Comparison of ENCODE assay signal across 7 cellular contexts in the genomic region with DNA sequence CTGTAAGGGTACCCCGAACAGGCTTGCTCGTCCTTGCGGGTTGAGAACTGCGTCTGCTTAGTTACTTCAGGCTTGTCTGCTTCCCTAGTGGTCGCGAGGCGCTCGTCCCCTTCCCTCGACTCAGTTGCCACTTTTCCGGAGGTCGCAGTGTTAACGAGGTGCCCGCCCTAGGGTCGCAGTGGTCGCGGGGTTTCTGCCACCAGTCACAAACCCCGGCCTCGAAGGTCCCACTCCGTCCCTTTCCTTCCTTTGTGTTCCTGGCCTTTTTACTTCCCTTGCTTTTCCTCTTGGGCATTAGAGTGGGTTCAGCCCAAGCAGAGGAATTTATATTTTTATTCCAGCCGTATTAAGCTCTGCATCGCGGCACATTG. TPM values are rescaled to one million over a fixed set of nuclear protein-coding genes. Genes with fewer than 3 reads are reported as not detected.
DNase-seq lines count a peak whose midpoint lies in the region; ATAC-seq and TF ChIP-seq lines count a peak whose summit lies in the region.

No MANE protein-coding gene starts in this region.

- peaks cover 24% of the 10 kb centered on the region for H3K36me3 Mint-ChIP-seq in GM23338 (ENCODE audit: low read depth)

- 0 to 1% (median 0%) methylated on average over 19 to 22 of the region's 22 CpGs for WGBS in stomach, 5 donors

- peaks cover 48% of the 10 kb centered on the region for H3K79me2 ChIP-seq in GM23338 (replicated peaks; ENCODE audit: insufficient read depth)

- no peak for DNase-seq in GM23338 (ENCODE audit: low spot score)
- DNase-seq in right atrium auricular region (ENCODE audit: low spot score) = no peak
- no peak for DNase-seq in stomach
- no peak for DNase-seq in mesenteric fat pad (ENCODE audit: low spot score)
- no peak for DNase-seq in ureter (ENCODE audit: low spot score)

- peaks cover 14% of the 10 kb centered on the region for H3K4me1 ChIP-seq in GM23338 (ENCODE audit: insufficient read depth)
- peaks cover 0 to 20% of the 10 kb centered on the region in 2 donors for H3K4me1 ChIP-seq in right atrium auricular region
- H3K4me1 ChIP-seq in stomach = peaks cover 14 to 33% (median 32%) of the 10 kb centered on the region in 4 donors

- H4K20me1 ChIP-seq in GM23338 (replicated peaks; ENCODE audit: insufficient read depth) = peaks cover 18% of the 10 kb centered on the region

- peak overlapping the region; percentile 88 for H2AFZ ChIP-seq in GM23338

- peaks cover 15% of the 10 kb centered on the region for H3K36me3 ChIP-seq in GM23338 (ENCODE audit: insufficient read depth)
- H3K36me3 ChIP-seq in right atrium auricular region = peaks cover 5% of the 10 kb centered on the region
- H3K36me3 ChIP-seq in stomach = peaks cover 9 to 25% (median 21%) of the 10 kb centered on the region in 4 donors

- H3K9me2 ChIP-seq in GM23338 (ENCODE audit: insufficient read depth) = no peaks in the 10 kb centered on the region

- peak overlapping the region; percentile 94 for H3K4me3 Mint-ChIP-seq in GM23338

- peak overlapping the region; percentile 100 for H3K27ac Mint-ChIP-seq in GM23338

- intact Hi-C loops in stomach (cut with DNase I; ENCODE audit: low total_unique reads) = no loop called here

- peak overlapping the region; percentile 100 for H3K4me2 ChIP-seq in GM23338

- no peak for TF ChIP-seq POLR2A in stomach (IDR thresholded peaks at IDR 0.05)

- TF ChIP-seq EP300 in stomach (IDR thresholded peaks at IDR 0.05) = no peak

- H3K27me3 Mint-ChIP-seq in GM23338 (ENCODE audit: insufficient read depth, low read depth, poor library complexity) = peaks cover 4% of the 10 kb centered on the region

- peaks cover 5% of the 10 kb centered on the region; the same call in 2 of the 3 replicates for H3K4me1 Mint-ChIP-seq in GM23338

- ATAC-seq in GM23338 (peak; percentile 23), GM21786 (IDR thresholded peaks at IDR 0.05; ENCODE audit: unreplicated experiment) (no peak)

- H3K9me3 ChIP-seq in right atrium auricular region (no peaks in the 10 kb centered on the region), stomach (no peaks in the 10 kb centered on the region)

- TF ChIP-seq CTCF in GM23338 (conservative IDR thresholded peaks at IDR 0.05; ENCODE audit: low read depth in 2 of 2) = no peak
- TF ChIP-seq CTCF in VCaP (conservative IDR thresholded peaks at IDR 0.05) = no peak
- TF ChIP-seq CTCF in right atrium auricular region (IDR thresholded peaks at IDR 0.05) = no peak
- no peak for TF ChIP-seq CTCF in stomach (IDR thresholded peaks at IDR 0.05)

- peaks cover 22% of the 10 kb centered on the region for H3F3A ChIP-seq in GM23338 (replicated peaks; ENCODE audit: low read depth)

- H3K9me3 Mint-ChIP-seq in GM23338 = no peaks in the 10 kb centered on the region; the same call in 2 of the 3 replicates

- no peaks in the 10 kb centered on the region for H3K27me3 ChIP-seq in GM23338 (ENCODE audit: insufficient read depth)
- no peaks in the 10 kb centered on the region for H3K27me3 ChIP-seq in right atrium auricular region
- no peaks in the 10 kb centered on the region for H3K27me3 ChIP-seq in stomach

- H3K27ac ChIP-seq in GM23338 (ENCODE audit: low read depth) = peak overlapping the region; percentile 100
- peak overlapping the region; percentile 99 for H3K27ac ChIP-seq in VCaP
- H3K27ac ChIP-seq in right atrium auricular region = peak overlapping the region; percentile 88 to 96
- peak overlapping the region; percentile 89 to 98 (median 92) for H3K27ac ChIP-seq in stomach

- H3K4me3 ChIP-seq in GM23338 = peak overlapping the region; percentile 97
- H3K4me3 ChIP-seq in right atrium auricular region = peak overlapping the region; percentile 91 to 96
- peak overlapping the region; percentile 85 to 96 (median 88) for H3K4me3 ChIP-seq in stomach

TF ChIP-seq in GM23338, 12 proteins besides CTCF, POLR2A, EP300 and RAD21 (continues in another document):
- TF ChIP-seq POLR2AphosphoS5 (IDR thresholded peaks at IDR 0.05; ENCODE audit: low read depth) (no peak), EZH2phosphoT487 (IDR thresholded peaks at IDR 0.05; ENCODE audit: unreplicated experiment) (no peak), ZNF114 (CRISPR knock-in tag; IDR thresholded peaks at IDR 0.05) (no peak)
- TF ChIP-seq, protein P1, sequence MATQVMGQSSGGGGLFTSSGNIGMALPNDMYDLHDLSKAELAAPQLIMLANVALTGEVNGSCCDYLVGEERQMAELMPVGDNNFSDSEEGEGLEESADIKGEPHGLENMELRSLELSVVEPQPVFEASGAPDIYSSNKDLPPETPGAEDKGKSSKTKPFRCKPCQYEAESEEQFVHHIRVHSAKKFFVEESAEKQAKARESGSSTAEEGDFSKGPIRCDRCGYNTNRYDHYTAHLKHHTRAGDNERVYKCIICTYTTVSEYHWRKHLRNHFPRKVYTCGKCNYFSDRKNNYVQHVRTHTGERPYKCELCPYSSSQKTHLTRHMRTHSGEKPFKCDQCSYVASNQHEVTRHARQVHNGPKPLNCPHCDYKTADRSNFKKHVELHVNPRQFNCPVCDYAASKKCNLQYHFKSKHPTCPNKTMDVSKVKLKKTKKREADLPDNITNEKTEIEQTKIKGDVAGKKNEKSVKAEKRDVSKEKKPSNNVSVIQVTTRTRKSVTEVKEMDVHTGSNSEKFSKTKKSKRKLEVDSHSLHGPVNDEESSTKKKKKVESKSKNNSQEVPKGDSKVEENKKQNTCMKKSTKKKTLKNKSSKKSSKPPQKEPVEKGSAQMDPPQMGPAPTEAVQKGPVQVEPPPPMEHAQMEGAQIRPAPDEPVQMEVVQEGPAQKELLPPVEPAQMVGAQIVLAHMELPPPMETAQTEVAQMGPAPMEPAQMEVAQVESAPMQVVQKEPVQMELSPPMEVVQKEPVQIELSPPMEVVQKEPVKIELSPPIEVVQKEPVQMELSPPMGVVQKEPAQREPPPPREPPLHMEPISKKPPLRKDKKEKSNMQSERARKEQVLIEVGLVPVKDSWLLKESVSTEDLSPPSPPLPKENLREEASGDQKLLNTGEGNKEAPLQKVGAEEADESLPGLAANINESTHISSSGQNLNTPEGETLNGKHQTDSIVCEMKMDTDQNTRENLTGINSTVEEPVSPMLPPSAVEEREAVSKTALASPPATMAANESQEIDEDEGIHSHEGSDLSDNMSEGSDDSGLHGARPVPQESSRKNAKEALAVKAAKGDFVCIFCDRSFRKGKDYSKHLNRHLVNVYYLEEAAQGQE (IDR thresholded peaks at IDR 0.05; ENCODE audit: unreplicated experiment) = no peak

RNA-seq across cellular contexts. Expression of gene NUP85, which starts 0.3 kb away (rescaled TPM):
- total RNA-seq in GM23338 (2014; rRNA removed; shearing (Covaris generic)) = 57.2 and 59.4 TPM in 2 replicates
- polyA plus RNA-seq in GM23338 (2016; fragmentation: Nextera tagmentation; extraction: Ambion mirVana) (114 and 116 TPM in 2 replicates), stomach (10 to 100 TPM; 21.5 to 52.1 (median 37.3) TPM)
- total RNA-seq in right atrium auricular region (10 to 100 TPM; 10.3 to 14.3 TPM), stomach (100 to 1,000 TPM in 1 of 5 donors, 10 to 100 TPM in 4; 20.3 to 220 (median 29.2) TPM), mesenteric fat pad (60.2 TPM), ureter (88.6 TPM)

RNA-seq across cellular contexts. Expression of gene SUMO2, which starts 23.0 kb away (rescaled TPM):
- 133 and 139 TPM in 2 replicates for total RNA-seq in GM23338 (2014; rRNA removed; shearing (Covaris generic))
- 784 and 890 TPM in 2 replicates for polyA plus RNA-seq in GM23338 (2016; fragmentation: Nextera tagmentation; extraction: Ambion mirVana)
- total RNA-seq in right atrium auricular region = 10 to 100 TPM; 45.7 to 58.1 TPM
- total RNA-seq in stomach = 10 to 100 TPM; 10.7 to 88.1 (median 53.6) TPM
- polyA plus RNA-seq in stomach = 100 to 1,000 TPM in 2 of 3 donors, 10 to 100 TPM in 1; 66.0 to 141 (median 130) TPM
- total RNA-seq in mesenteric fat pad = 265 TPM
- total RNA-seq in ureter = 326 TPM

RNA-seq across cellular contexts. Expression of gene JPT1, which starts 51.5 kb away (rescaled TPM):
- 249 and 278 TPM in 2 replicates for total RNA-seq in GM23338 (2014; rRNA removed; shearing (Covaris generic))
- 903 and 929 TPM in 2 replicates for polyA plus RNA-seq in GM23338 (2016; fragmentation: Nextera tagmentation; extraction: Ambion mirVana)
- total RNA-seq in right atrium auricular region = 10 to 100 TPM; 15.1 to 15.8 TPM
- 100 to 1,000 TPM in 1 of 5 donors, 10 to 100 TPM in 3, 1 to 10 TPM in 1; 8.0 to 217 (median 61.9) TPM for total RNA-seq in stomach
- polyA plus RNA-seq in stomach = 100 to 1,000 TPM; 133 to 405 (median 227) TPM
- total RNA-seq in mesenteric fat pad = 28.6 TPM
- total RNA-seq in ureter = 93.9 TPM

RNA-seq across cellular contexts. Expression of gene GGA3, which starts 55.6 kb away (rescaled TPM):
- total RNA-seq in GM23338 (2014; rRNA removed; shearing (Covaris generic)) = 29.4 and 54.3 TPM in 2 replicates
- 20.8 and 22.5 TPM in 2 replicates for polyA plus RNA-seq in GM23338 (2016; fragmentation: Nextera tagmentation; extraction: Ambion mirVana)
- 10 to 100 TPM; 18.5 to 23.7 TPM for total RNA-seq in right atrium auricular region
- total RNA-seq in stomach = 10 to 100 TPM in 4 of 5 donors, 1 to 10 TPM in 1; 9.5 to 94.5 (median 58.5) TPM
- 10 to 100 TPM; 10.2 to 18.3 (median 11.8) TPM for polyA plus RNA-seq in stomach
- total RNA-seq in mesenteric fat pad = 42.8 TPM
- total RNA-seq in ureter = 61.4 TPM

RNA-seq across cellular contexts. Expression of gene MRPS7, which starts 55.9 kb away (rescaled TPM):
- total RNA-seq in GM23338 (2014; rRNA removed; shearing (Covaris generic)) = 60.6 and 72.8 TPM in 2 replicates
- polyA plus RNA-seq in GM23338 (2016; fragmentation: Nextera tagmentation; extraction: Ambion mirVana) (104 and 114 TPM in 2 replicates), stomach (10 to 100 TPM; 53.3 to 69.4 (median 69.0) TPM)
- total RNA-seq in right atrium auricular region (10 to 100 TPM; 66.7 to 74.1 TPM), stomach (100 to 1,000 TPM in 1 of 5 donors, 10 to 100 TPM in 3, 1 to 10 TPM in 1; 6.7 to 136 (median 37.9) TPM), mesenteric fat pad (45.7 TPM), ureter (57.0 TPM)
